ENCODE assay signal across 8 cellular contexts in genomic region chr5:120457839-120458507, GRCh38. TPM values are rescaled to one million over a fixed set of nuclear protein-coding genes. Genes with fewer than 3 reads are reported as not detected.
A peak's percentile ranks its signal among the peaks of the same experiment; 100 is the strongest.
DNase-seq lines count a peak whose midpoint lies in the region; ATAC-seq and TF ChIP-seq lines count a peak whose summit lies in the region.

No MANE protein-coding gene starts in this region.

- H3K9me3 Mint-ChIP-seq in GM23338 = peaks cover 11% of the 10 kb centered on the region
- no peaks in the 10 kb centered on the region for H3K9me3 Mint-ChIP-seq in central memory CD8-positive, alpha-beta T cell

- no peak overlapping the region for H3K4me3 Mint-ChIP-seq in GM23338
- peak overlapping the region; percentile 73 for H3K4me3 Mint-ChIP-seq in central memory CD8-positive, alpha-beta T cell

- H3F3A ChIP-seq in GM23338 (replicated peaks; ENCODE audit: low read depth) = no peaks in the 10 kb centered on the region

- TF ChIP-seq POLR2A in lower leg skin (IDR thresholded peaks at IDR 0.05) = no peak

- ATAC-seq in GM23338 = peak; percentile 81
- ATAC-seq in central memory CD8-positive, alpha-beta T cell (replicated peaks; ENCODE audit: extremely low read depth, poor library complexity, severe bottlenecking) = peak; percentile 61

- H3K36me3 Mint-ChIP-seq in GM23338 (ENCODE audit: low read depth) = peaks cover 3% of the 10 kb centered on the region; the same call in 1 of the 3 replicates
- peaks cover 2% of the 10 kb centered on the region for H3K36me3 Mint-ChIP-seq in central memory CD8-positive, alpha-beta T cell (ENCODE audit: insufficient read depth)

- intact Hi-C loops in lower leg skin (cut with DNase I; ENCODE audit: low total_unique reads) = no loop called here

- H4K20me1 ChIP-seq in GM23338 (replicated peaks; ENCODE audit: insufficient read depth) = no peaks in the 10 kb centered on the region

- H3K27ac Mint-ChIP-seq in GM23338 = no peak overlapping the region
- H3K27ac Mint-ChIP-seq in central memory CD8-positive, alpha-beta T cell (ENCODE audit: low read depth) = peak overlapping the region; percentile 14

- no peak overlapping the region for H3K27ac ChIP-seq in GM23338 (ENCODE audit: low read depth)

- H3K4me2 ChIP-seq in GM23338 = no peak overlapping the region

- no peaks in the 10 kb centered on the region for H3K36me3 ChIP-seq in GM23338 (ENCODE audit: insufficient read depth)

- in situ Hi-C loops in KBM-7 (cut with MboI; ENCODE audit: low pct_unique_long_range_greater_than_20kb, low sequenced_read_pairs) = loop anchor here (25.0 kb wide), 1 partner anchor 371 kb away; no protein-coding TSS in a partner anchor

- H3K4me1 Mint-ChIP-seq in GM23338 = peaks cover 6% of the 10 kb centered on the region; the same call in 2 of the 3 replicates
- H3K4me1 Mint-ChIP-seq in central memory CD8-positive, alpha-beta T cell = peaks cover 7% of the 10 kb centered on the region

- TF ChIP-seq CTCF in GM23338 (conservative IDR thresholded peaks at IDR 0.05; ENCODE audit: low read depth in 2 of 2) (peak; percentile 71 to 85), lower leg skin (IDR thresholded peaks at IDR 0.05) (peak in 1 of 3 donors; percentile 67)

- H3K4me1 ChIP-seq in GM23338 (ENCODE audit: insufficient read depth) = no peaks in the 10 kb centered on the region

- DNase-seq in DMS 273 (lab: John Stamatoyannopoulos, UW; ENCODE audit: unreplicated experiment) (peak; percentile 57), DMS 273 treated with DMSO at 0.1 percent for 48 hours (lab: John Stamatoyannopoulos, UW) (no peak), GM23338 (ENCODE audit: low spot score) (peak; percentile 72), KBM-7 (peak; percentile 68), SW480 (ENCODE audit: low spot score) (peak; percentile 79), lower leg skin (ENCODE audit: low spot score in 2 of 2) (peak; percentile 51 to 94)
- peak in 1 of 2 donors; percentile 29 for DNase-seq in central memory CD8-positive, alpha-beta T cell (ENCODE audit: low spot score in 2 of 2)
- DNase-seq in stimulated activated naive CD4-positive, alpha-beta T cell treated with Interleukin-2 at 50 U/mL for 16 hours (lab: John Stamatoyannopoulos, UW) = peak; percentile 21

- 0 out of 2 replicates have a peak overlapping the region, but pooled peaks have one; percentile 56 for H2AFZ ChIP-seq in GM23338

- H3K9me2 ChIP-seq in GM23338 (ENCODE audit: insufficient read depth) = no peaks in the 10 kb centered on the region

- 72 to 75% methylated on average over 20 of the region's 20 CpGs for WGBS in lower leg skin, 2 donors

- H3K27me3 Mint-ChIP-seq in GM23338 (ENCODE audit: insufficient read depth, low read depth, poor library complexity) = peaks cover 3% of the 10 kb centered on the region
- H3K27me3 Mint-ChIP-seq in central memory CD8-positive, alpha-beta T cell = peaks cover 8% of the 10 kb centered on the region

- H3K27me3 ChIP-seq in GM23338 (ENCODE audit: insufficient read depth) = peaks cover 9% of the 10 kb centered on the region

- H3K4me3 ChIP-seq in GM23338 = no peak overlapping the region
- no peak overlapping the region for H3K4me3 ChIP-seq in lower leg skin (ENCODE audit: low read depth, poor library complexity, severe bottlenecking)

- H3K79me2 ChIP-seq in GM23338 (replicated peaks; ENCODE audit: insufficient read depth) = no peaks in the 10 kb centered on the region

TF ChIP-seq in GM23338, 12 proteins besides CTCF, POLR2A, EP300 and RAD21:
- TF ChIP-seq NANOG (IDR thresholded peaks at IDR 0.05; ENCODE audit: borderline replicate concordance) (no peak), CREB1 (CRISPR knock-in tag; IDR thresholded peaks at IDR 0.05; ENCODE audit: low read depth) (peak; percentile 10; the same call in 1 of the 2 replicates)

RNA-seq across cellular contexts. Expression of gene PRR16, which starts 6.1 kb away (rescaled TPM):
- 0.62 and 1.0 TPM in 2 replicates for total RNA-seq in GM23338 (2014; rRNA removed; shearing (Covaris generic))
- 0.64 and 1.7 TPM in 2 replicates for polyA plus RNA-seq in GM23338 (2016; fragmentation: Nextera tagmentation; extraction: Ambion mirVana)
- 1 to 10 TPM in 3 of 4 donors, not detected in 1; 1.8 to 3.9 (median 2.8) TPM for total RNA-seq in lower leg skin
